9 cellular contexts compared by ENCODE assay signal in the genomic region with DNA sequence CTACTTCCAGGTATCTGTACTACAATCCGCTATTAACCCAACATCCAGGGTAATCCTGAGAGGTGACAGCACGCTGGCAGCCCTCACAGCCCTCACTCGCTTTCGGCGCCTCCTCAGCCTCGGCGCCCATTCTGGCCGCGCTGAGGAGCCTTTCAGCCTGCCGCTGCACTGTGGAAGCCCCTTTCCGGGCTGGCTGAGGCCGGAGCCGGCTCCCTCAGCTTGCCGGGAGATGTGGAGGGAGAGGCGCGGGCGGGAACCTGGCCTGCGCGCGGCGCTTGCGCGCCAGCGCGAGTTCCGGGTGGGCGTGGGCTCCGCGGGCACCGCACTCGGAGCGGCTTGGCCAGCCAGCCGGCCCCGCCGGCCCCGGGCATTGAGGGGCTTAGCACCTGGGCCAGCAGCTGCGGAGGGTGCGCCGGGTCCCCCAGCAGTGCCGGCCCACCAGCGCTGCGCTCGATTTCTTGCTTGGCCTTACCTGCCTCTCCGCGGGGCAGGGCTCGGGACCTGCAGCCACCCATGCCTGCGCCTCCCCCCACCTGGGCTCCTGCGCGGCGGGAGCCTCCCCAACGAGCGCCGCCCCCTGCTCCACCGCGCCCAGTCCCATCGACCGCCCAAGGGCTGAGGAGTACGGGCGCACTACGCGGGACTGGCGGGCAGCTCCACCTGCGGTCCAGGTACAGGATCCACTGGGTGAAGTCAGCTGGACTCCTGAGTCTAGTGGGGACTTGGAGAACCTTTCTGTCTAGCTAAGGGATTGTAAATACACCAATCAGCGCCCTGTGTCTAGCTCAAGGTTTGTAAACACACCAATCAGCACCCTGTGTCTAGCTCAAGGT.
DNase-seq lines count a peak whose midpoint lies in the region; ATAC-seq, FAIRE-seq and TF ChIP-seq lines count a peak whose summit lies in the region.
"Had no signal": no experiment of that assay in that cellular context is flagged by ENCODE, and none has a peak within 500 bp of the region (broad histone marks: within the 10 kb centered on the region; RNA-seq: fewer than 3 reads in every experiment).

No MANE protein-coding gene starts in this region.

- H3K27ac Mint-ChIP-seq in H9, result no peak overlapping the region
- H3K27ac Mint-ChIP-seq in activated naive CD4-positive, alpha-beta T cell treated with anti-CD3 and anti-CD28 coated beads for 36 hours, result no peak overlapping the region
- H3K27ac Mint-ChIP-seq in stimulated activated effector memory CD8-positive, alpha-beta T cell treated with anti-CD3 and anti-CD28 coated beads, Interleukin-12 subunit alpha, Interleukin-12 subunit beta, amount 100 ng/mL, for 72 hours, result no peak overlapping the region

- H3K27ac ChIP-seq in A549 (peak overlapping the region; percentile 42 to 79; a peak in 4 of 6 replicates), H9 (ENCODE audit: insufficient read length, low read depth, low read length) (no peak overlapping the region)
- H3K27ac ChIP-seq: VCaP had no signal

- H4K91ac ChIP-seq in H9 (ENCODE audit: insufficient read length, low read depth, low read length), result no peak overlapping the region

- H3K23ac ChIP-seq in H9 (ENCODE audit: insufficient read length, low read depth, low read length), result no peak overlapping the region

- no peaks in the 10 kb centered on the region for H3K9me3 ChIP-seq in A549
- no peaks in the 10 kb centered on the region for H3K9me3 ChIP-seq in H9 (ENCODE audit: control insufficient read depth, low read depth, low read length)

- no peaks in the 10 kb centered on the region for H4K20me1 ChIP-seq in H9 (ENCODE audit: control insufficient read depth, insufficient read depth, insufficient read length)

- no peak overlapping the region for H2BK12ac ChIP-seq in H9 (ENCODE audit: insufficient read length, low read depth, low read length)

- no peak overlapping the region for H3K18ac ChIP-seq in H9 (ENCODE audit: insufficient read length, low read depth, low read length)

- no peaks in the 10 kb centered on the region for H3K23me2 ChIP-seq in H9 (ENCODE audit: insufficient read length, low read depth, low read length, poor library complexity, severe bottlenecking)

- no peak for DNase-seq in A549 (ENCODE audit: low read depth in 1 of 2, low spot score in 1 of 2)
- DNase-seq in H9, result peak; percentile 40
- peak; percentile 47 for DNase-seq in activated naive CD4-positive, alpha-beta T cell treated with anti-CD3 and anti-CD28 coated beads for 36 hours
- no peak for DNase-seq in stimulated activated effector memory CD8-positive, alpha-beta T cell treated with anti-CD3 and anti-CD28 coated beads, Interleukin-12 subunit alpha, Interleukin-12 subunit beta, amount 100 ng/mL, for 72 hours (ENCODE audit: low spot score in 2 of 2)
- no peak for DNase-seq in NCI-H2029 treated with DMSO at 0.1 percent for 48 hours (lab: John Stamatoyannopoulos, UW)
- no peak for DNase-seq in cerebellar cortex (ENCODE audit: low spot score)
- no peak for DNase-seq in NOMO-1 (lab: John Stamatoyannopoulos, UW; ENCODE audit: unreplicated experiment in 2 of 2)

- H3K4ac ChIP-seq in H9 (ENCODE audit: low read depth, low read length), result no peak overlapping the region

- no peak overlapping the region for H2BK5ac ChIP-seq in H9 (ENCODE audit: insufficient read length, low read length)

- no peaks in the 10 kb centered on the region for H3K27me3 Mint-ChIP-seq in H9 (ENCODE audit: low read depth)
- peaks cover 8% of the 10 kb centered on the region for H3K27me3 Mint-ChIP-seq in activated naive CD4-positive, alpha-beta T cell treated with anti-CD3 and anti-CD28 coated beads for 36 hours (ENCODE audit: low read depth)

- no peaks in the 10 kb centered on the region for H3K79me1 ChIP-seq in H9 (ENCODE audit: insufficient read depth, low read depth, low read length, poor library complexity, severe bottlenecking)

- H3K27me3 ChIP-seq in H9 (ENCODE audit: insufficient read depth, low read length), result no peaks in the 10 kb centered on the region

- H3K4me1 Mint-ChIP-seq in H9, result no peaks in the 10 kb centered on the region
- H3K4me1 Mint-ChIP-seq in activated naive CD4-positive, alpha-beta T cell treated with anti-CD3 and anti-CD28 coated beads for 36 hours (ENCODE audit: low read depth), result no peaks in the 10 kb centered on the region
- no peaks in the 10 kb centered on the region for H3K4me1 Mint-ChIP-seq in stimulated activated effector memory CD8-positive, alpha-beta T cell treated with anti-CD3 and anti-CD28 coated beads, Interleukin-12 subunit alpha, Interleukin-12 subunit beta, amount 100 ng/mL, for 72 hours

- no peaks in the 10 kb centered on the region for H3K36me3 Mint-ChIP-seq in H9 (ENCODE audit: insufficient read depth in 1 of 3, low read depth in 3 of 3)
- H3K36me3 Mint-ChIP-seq in activated naive CD4-positive, alpha-beta T cell treated with anti-CD3 and anti-CD28 coated beads for 36 hours (ENCODE audit: low read depth), result peaks cover 1% of the 10 kb centered on the region
- H3K36me3 Mint-ChIP-seq in stimulated activated effector memory CD8-positive, alpha-beta T cell treated with anti-CD3 and anti-CD28 coated beads, Interleukin-12 subunit alpha, Interleukin-12 subunit beta, amount 100 ng/mL, for 72 hours, result no peaks in the 10 kb centered on the region

- H3K4me3 Mint-ChIP-seq in H9, result no peak overlapping the region
- H3K4me3 Mint-ChIP-seq in activated naive CD4-positive, alpha-beta T cell treated with anti-CD3 and anti-CD28 coated beads for 36 hours, result peak overlapping the region; percentile 71
- peak overlapping the region; percentile 45 for H3K4me3 Mint-ChIP-seq in stimulated activated effector memory CD8-positive, alpha-beta T cell treated with anti-CD3 and anti-CD28 coated beads, Interleukin-12 subunit alpha, Interleukin-12 subunit beta, amount 100 ng/mL, for 72 hours

- TF ChIP-seq POLR2A in A549 (IDR thresholded peaks at IDR 0.05; ENCODE audit: low read length), result no peak

- no peak overlapping the region for H3T11ph ChIP-seq in H9 (ENCODE audit: low read length)

- no peaks in the 10 kb centered on the region for H3K79me2 ChIP-seq in H9 (ENCODE audit: insufficient read depth, low read length)

- H4K8ac ChIP-seq in H9 (replicated peaks; ENCODE audit: insufficient read length, low read depth, low read length), result no peak overlapping the region

- TF ChIP-seq CTCF in A549 (IDR thresholded peaks at IDR 0.05) (no peak), H9 (conservative IDR thresholded peaks at IDR 0.05) (no peak)

- no peak overlapping the region for H2BK120ac ChIP-seq in H9 (ENCODE audit: low read depth, low read length, poor library complexity, severe bottlenecking)

- H3K14ac ChIP-seq in H9 (ENCODE audit: insufficient read depth, low read length), result 0 out of 2 replicates have a peak overlapping the region, but pooled peaks have one; percentile 40

- CTCF ChIA-PET in A549 (lab: Yijun Ruan, JAX), result interaction anchor here (0.9 to 1.0 kb wide), 2 partner anchors 41 to 189 kb away, joined by 3 read pairs; no protein-coding TSS in a partner anchor
- CTCF ChIA-PET in activated naive CD4-positive, alpha-beta T cell treated with anti-CD3 and anti-CD28 coated beads for 36 hours (lab: Charles Lee), result no interaction called here

- intact Hi-C loops in activated naive CD4-positive, alpha-beta T cell treated with anti-CD3 and anti-CD28 coated beads for 36 hours (cut with micrococcal nuclease), result loop anchor here (1.0 kb wide), 1 partner anchor 13 kb away; no protein-coding TSS in a partner anchor

- whole genome bisulfite sequencing in A549 (ENCODE audit: missing lambda C conversion rate), result 75% methylated on average over 5 of the region's 64 CpGs
- no CpG with 5 or more reads among the region's 64 CpGs for WGBS in H9 (ENCODE audit: extremely low coverage, insufficient read length, low lambda C conversion rate)

- H3K9ac ChIP-seq in H9 (ENCODE audit: extremely low read depth, insufficient read length, low read length), result no peak overlapping the region

- POLR2A ChIA-PET in A549 (lab: Yijun Ruan, JAX), result no interaction called here

- TF ChIP-seq EP300 in A549 (IDR thresholded peaks at IDR 0.05), result no peak

- ATAC-seq in A549, result peak in 1 of 2 experiments; percentile 86; a peak in 3 of 6 replicates
- ATAC-seq in stimulated activated effector memory CD8-positive, alpha-beta T cell treated with anti-CD3 and anti-CD28 coated beads, Interleukin-12 subunit alpha, Interleukin-12 subunit beta, amount 100 ng/mL, for 72 hours, result peak; percentile 57

- no peaks in the 10 kb centered on the region for H3K9me3 Mint-ChIP-seq in H9
- H3K9me3 Mint-ChIP-seq in activated naive CD4-positive, alpha-beta T cell treated with anti-CD3 and anti-CD28 coated beads for 36 hours, result no peaks in the 10 kb centered on the region
- H3K9me3 Mint-ChIP-seq in stimulated activated effector memory CD8-positive, alpha-beta T cell treated with anti-CD3 and anti-CD28 coated beads, Interleukin-12 subunit alpha, Interleukin-12 subunit beta, amount 100 ng/mL, for 72 hours, result no peaks in the 10 kb centered on the region

- no peak for FAIRE-seq in A549 (lab: Jason Lieb, UNC)

- no peak overlapping the region for H3K56ac ChIP-seq in H9 (ENCODE audit: insufficient read length, low read depth, low read length)

- H2BK20ac ChIP-seq in H9 (ENCODE audit: low read depth, low read length, poor library complexity, severe bottlenecking), result no peak overlapping the region

- no peak for TF ChIP-seq RAD21 in A549 (conservative IDR thresholded peaks at IDR 0.05 in 1 of 2, IDR thresholded peaks at IDR 0.05 in 1 of 2)

- H3K4me1 ChIP-seq in A549 (no peaks in the 10 kb centered on the region), H9 (ENCODE audit: insufficient read depth, low read length) (no peaks in the 10 kb centered on the region)

- H2AK5ac ChIP-seq in H9 (ENCODE audit: insufficient read length, low read length), result no peak overlapping the region

- H2AFZ ChIP-seq in H9 (ENCODE audit: low read length), result no peak overlapping the region

- H3K4me3 ChIP-seq in A549, result peak overlapping the region; percentile 43
- H3K4me3 ChIP-seq in iPS-11a (ENCODE audit: low read depth, low read length), result peak overlapping the region; percentile 17

- no peak overlapping the region for H4K5ac ChIP-seq in H9 (ENCODE audit: insufficient read length, low read depth, low read length)

- H2BK15ac ChIP-seq in H9 (ENCODE audit: low read depth, low read length), result no peak overlapping the region

- H3K4me2 ChIP-seq in A549 (peak overlapping the region; percentile 59; the same call in 2 of the 3 replicates), H9 (ENCODE audit: insufficient read depth, insufficient read length, low read length) (no peak overlapping the region)

TF ChIP-seq in A549, 52 proteins besides CTCF, POLR2A, EP300 and RAD21 (continues in another document):
- TF ChIP-seq BHLHE40 (IDR thresholded peaks at IDR 0.05; ENCODE audit: low read depth, low read length) (no peak), MAZ (IDR thresholded peaks at IDR 0.05; ENCODE audit: borderline replicate concordance, low read depth, low read length) (no peak), CEBPB (IDR thresholded peaks at IDR 0.05) (no peak), JUN (IDR thresholded peaks at IDR 0.05) (no peak), HDAC2 (IDR thresholded peaks at IDR 0.05) (no peak), ZC3H11A (IDR thresholded peaks at IDR 0.05) (no peak), RFX5 (IDR thresholded peaks at IDR 0.05) (no peak), RARB (CRISPR knock-in tag; IDR thresholded peaks at IDR 0.05) (no peak), FOSL2 (IDR thresholded peaks at IDR 0.05) (no peak), FOSL2 (CRISPR knock-in tag; IDR thresholded peaks at IDR 0.05) (no peak), MYC (IDR thresholded peaks at IDR 0.05; ENCODE audit: borderline replicate concordance, low read length) (no peak)

Comparison
In these comparisons a context has a peak if more than half of its experiments do, and no peak if none do; other contexts are left out.
1. DNase-seq: peak in H9 (single experiment) and activated naive CD4-positive, alpha-beta T cell treated with anti-CD3 and anti-CD28 coated beads for 36 hours (single experiment); none in A549 (0 of 2), stimulated activated effector memory CD8-positive, alpha-beta T cell treated with anti-CD3 and anti-CD28 coated beads, Interleukin-12 subunit alpha, Interleukin-12 subunit beta, amount 100 ng/mL, for 72 hours (0 of 2), NCI-H2029 treated with DMSO at 0.1 percent for 48 hours (single experiment), cerebellar cortex (single experiment) and NOMO-1 (0 of 2).
2. H3K4me3 Mint-ChIP-seq: peak in activated naive CD4-positive, alpha-beta T cell treated with anti-CD3 and anti-CD28 coated beads for 36 hours (single experiment) and stimulated activated effector memory CD8-positive, alpha-beta T cell treated with anti-CD3 and anti-CD28 coated beads, Interleukin-12 subunit alpha, Interleukin-12 subunit beta, amount 100 ng/mL, for 72 hours (single experiment); none in H9 (0 of 2).